In genomic region chr12:13197526-13198141, GRCh38 we compare ENCODE assay signal across 2 cellular contexts.
TF ChIP-seq lines count a peak whose summit lies in the region.

No MANE protein-coding gene starts in this region.

TF ChIP-seq in liver, 16 proteins besides CTCF, POLR2A, EP300 and RAD21:
- TF ChIP-seq, protein P1, sequence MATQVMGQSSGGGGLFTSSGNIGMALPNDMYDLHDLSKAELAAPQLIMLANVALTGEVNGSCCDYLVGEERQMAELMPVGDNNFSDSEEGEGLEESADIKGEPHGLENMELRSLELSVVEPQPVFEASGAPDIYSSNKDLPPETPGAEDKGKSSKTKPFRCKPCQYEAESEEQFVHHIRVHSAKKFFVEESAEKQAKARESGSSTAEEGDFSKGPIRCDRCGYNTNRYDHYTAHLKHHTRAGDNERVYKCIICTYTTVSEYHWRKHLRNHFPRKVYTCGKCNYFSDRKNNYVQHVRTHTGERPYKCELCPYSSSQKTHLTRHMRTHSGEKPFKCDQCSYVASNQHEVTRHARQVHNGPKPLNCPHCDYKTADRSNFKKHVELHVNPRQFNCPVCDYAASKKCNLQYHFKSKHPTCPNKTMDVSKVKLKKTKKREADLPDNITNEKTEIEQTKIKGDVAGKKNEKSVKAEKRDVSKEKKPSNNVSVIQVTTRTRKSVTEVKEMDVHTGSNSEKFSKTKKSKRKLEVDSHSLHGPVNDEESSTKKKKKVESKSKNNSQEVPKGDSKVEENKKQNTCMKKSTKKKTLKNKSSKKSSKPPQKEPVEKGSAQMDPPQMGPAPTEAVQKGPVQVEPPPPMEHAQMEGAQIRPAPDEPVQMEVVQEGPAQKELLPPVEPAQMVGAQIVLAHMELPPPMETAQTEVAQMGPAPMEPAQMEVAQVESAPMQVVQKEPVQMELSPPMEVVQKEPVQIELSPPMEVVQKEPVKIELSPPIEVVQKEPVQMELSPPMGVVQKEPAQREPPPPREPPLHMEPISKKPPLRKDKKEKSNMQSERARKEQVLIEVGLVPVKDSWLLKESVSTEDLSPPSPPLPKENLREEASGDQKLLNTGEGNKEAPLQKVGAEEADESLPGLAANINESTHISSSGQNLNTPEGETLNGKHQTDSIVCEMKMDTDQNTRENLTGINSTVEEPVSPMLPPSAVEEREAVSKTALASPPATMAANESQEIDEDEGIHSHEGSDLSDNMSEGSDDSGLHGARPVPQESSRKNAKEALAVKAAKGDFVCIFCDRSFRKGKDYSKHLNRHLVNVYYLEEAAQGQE (IDR thresholded peaks at IDR 0.05), result no peak
- no peak for TF ChIP-seq TAF1 (conservative IDR thresholded peaks at IDR 0.05)

TF ChIP-seq in HepG2, 621 proteins besides CTCF, POLR2A, EP300 and RAD21 (continued from another document):
- TF ChIP-seq PATZ1 (CRISPR knock-in tag; IDR thresholded peaks at IDR 0.05), result no peak
